Comparison of ENCODE assay signal across 14 cellular contexts in genomic region chr5:33736510-33736909, GRCh38.
DNase-seq lines count a peak whose midpoint lies in the region; ATAC-seq, FAIRE-seq and TF ChIP-seq lines count a peak whose summit lies in the region.
"Had no signal": no experiment of that assay in that cellular context is flagged by ENCODE, and none has a peak within 500 bp of the region (broad histone marks: within the 10 kb centered on the region; RNA-seq: fewer than 3 reads in every experiment).

No MANE protein-coding gene starts in this region.

- DNase-seq in HCEC 1CT: peak; percentile 92
- peak; percentile 90 for DNase-seq in astrocyte of the hippocampus (ENCODE audit: low read depth, low spot score)
- DNase-seq in hepatic stellate cell (ENCODE audit: low spot score): peak; percentile 79
- peak; percentile 76 for DNase-seq in smooth muscle cell of the brain vasculature (ENCODE audit: low read depth, low spot score)
- no peak for DNase-seq in D721Med (ENCODE audit: insufficient read length, low spot score)
- DNase-seq: activated B cell treated with CpG ODN at 0.5 μM for 24 hours; activated naive CD4-positive, alpha-beta T cell treated with anti-CD3 and anti-CD28 coated beads, Interleukin-2, amount 50 U/mL, for 16 hours; cortex of kidney; naive thymus-derived CD4-positive, alpha-beta T cell; NCI-H1048; retina; stimulated activated naive CD8-positive, alpha-beta T cell treated with anti-CD3 and anti-CD28 coated beads, Interleukin-15, amount 100 ng/mL, for 72 hours had no signal

- no peak for TF ChIP-seq CTCF in D721Med (IDR thresholded peaks at IDR 0.05; ENCODE audit: insufficient read depth, missing control alignments)

- ATAC-seq in esophagus mucosa (no peak), GM21576 (IDR thresholded peaks at IDR 0.05; ENCODE audit: unreplicated experiment) (no peak)
- ATAC-seq: naive thymus-derived CD4-positive, alpha-beta T cell; stimulated activated naive CD8-positive, alpha-beta T cell treated with anti-CD3 and anti-CD28 coated beads, Interleukin-15, amount 100 ng/mL, for 72 hours had no signal

- no peak for FAIRE-seq in D721Med (lab: Jason Lieb, UNC)
